Comparison of ENCODE assay signal across 18 cellular contexts in the genomic region with DNA sequence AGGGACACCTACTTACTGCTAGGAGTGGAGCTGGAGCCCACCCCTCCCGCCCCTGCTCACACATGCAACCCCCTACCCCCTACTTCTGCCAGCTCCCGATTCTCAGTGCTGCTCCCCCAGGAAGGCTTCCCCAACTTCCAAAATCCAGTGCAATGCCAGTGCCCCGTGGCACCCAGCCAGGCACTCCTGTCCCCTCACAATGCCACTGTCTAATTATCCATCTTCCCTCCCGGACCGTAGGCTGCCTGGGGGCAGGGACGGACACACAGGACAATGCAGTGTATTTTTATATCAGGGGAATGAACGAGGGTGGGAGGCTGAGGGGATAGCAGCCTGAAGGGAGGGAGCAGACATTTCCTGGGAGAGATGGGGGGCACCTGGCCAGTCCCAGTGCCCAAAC. TPM values are rescaled to one million over a fixed set of nuclear protein-coding genes. Genes with fewer than 3 reads are reported as not detected.
A peak's percentile ranks its signal among the peaks of the same experiment; 100 is the strongest.
DNase-seq lines count a peak whose midpoint lies in the region; ATAC-seq and TF ChIP-seq lines count a peak whose summit lies in the region.
"Had no signal": no experiment of that assay in that cellular context is flagged by ENCODE, and none has a peak within 500 bp of the region (broad histone marks: within the 10 kb centered on the region; RNA-seq: fewer than 3 reads in every experiment).

No MANE protein-coding gene starts in this region.

- WGBS in transverse colon (ENCODE audit: low coverage in 1 of 2), 2 donors: 81 to 100% methylated on average over 1 to 7 of the region's 7 CpGs

- no peak for DNase-seq in activated T-cell treated with anti-CD3 and anti-CD28 coated beads, Interleukin-2, amount 50 U/mL, for 24 hours
- DNase-seq in activated T-cell treated with anti-CD3 and anti-CD28 coated beads, Interleukin-2, amount 50 U/mL, for 4 hours: no peak
- DNase-seq in upper lobe of right lung (peak; percentile 39), transverse colon (no peak), erythroblast (lab: John Stamatoyannopoulos, UW) (no peak)
- DNase-seq: AML-193; Caco-2; Calu3; CD4-positive, alpha-beta T cell; CD8-positive, alpha-beta T cell; DMS79 treated with DMSO at 0.1 percent for 48 hours; GF-D8 had no signal

- no peaks in the 10 kb centered on the region for H3K27me3 ChIP-seq in upper lobe of right lung
- no peaks in the 10 kb centered on the region for H3K27me3 ChIP-seq in transverse colon
- H3K27me3 ChIP-seq: BLaER1 treated with 17β-estradiol and CSF1 and Interleukin-3, amounts not matched to agents 10 nM and 100 nM had no signal

- H3K4me3 ChIP-seq in upper lobe of right lung (no peak overlapping the region), transverse colon (no peak overlapping the region)
- H3K4me3 ChIP-seq: A549; BLaER1 treated with 17β-estradiol and CSF1 and Interleukin-3, amounts not matched to agents 10 nM and 100 nM had no signal

- H3K9me3 Mint-ChIP-seq in activated T-cell treated with anti-CD3 and anti-CD28 coated beads, Interleukin-2, amount 50 U/mL, for 24 hours: no peaks in the 10 kb centered on the region
- H3K9me3 Mint-ChIP-seq in activated T-cell treated with anti-CD3 and anti-CD28 coated beads, Interleukin-2, amount 50 U/mL, for 4 hours: no peaks in the 10 kb centered on the region
- H3K9me3 Mint-ChIP-seq: CD4-positive, alpha-beta T cell; CD8-positive, alpha-beta T cell had no signal

- H3K27ac ChIP-seq in upper lobe of right lung (no peak overlapping the region), transverse colon (no peak overlapping the region)
- H3K27ac ChIP-seq: 22Rv1; A549; BLaER1 treated with 17β-estradiol and CSF1 and Interleukin-3, amounts not matched to agents 10 nM and 100 nM; C4-2B had no signal

- TF ChIP-seq EP300 in transverse colon (IDR thresholded peaks at IDR 0.05; ENCODE audit: low read depth): no peak

- intact Hi-C loops in upper lobe of right lung (cut with DNase I) (no loop called here), transverse colon (cut with DNase I; ENCODE audit: low total_unique reads) (loop anchor here (5.0 kb wide), 1 partner anchor 99 kb away; no protein-coding TSS in a partner anchor)

- no peak for ATAC-seq in activated T-cell treated with anti-CD3 and anti-CD28 coated beads, Interleukin-2, amount 50 U/mL, for 4 hours
- ATAC-seq in upper lobe of right lung: no peak
- ATAC-seq: A549; CD8-positive, alpha-beta T cell had no signal

- H3K4me3 Mint-ChIP-seq in activated T-cell treated with anti-CD3 and anti-CD28 coated beads, Interleukin-2, amount 50 U/mL, for 24 hours: no peak overlapping the region
- H3K4me3 Mint-ChIP-seq in activated T-cell treated with anti-CD3 and anti-CD28 coated beads, Interleukin-2, amount 50 U/mL, for 4 hours: no peak overlapping the region
- H3K4me3 Mint-ChIP-seq: B cell; CD4-positive, alpha-beta T cell; CD8-positive, alpha-beta T cell had no signal

- in situ Hi-C loops in transverse colon (cut with MboI; ENCODE audit: low pct_ligation_motif_present in 1 of 4, low pct_unique_long_range_greater_than_20kb in 1 of 4, low sequenced_read_pairs in 3 of 4): loop anchor here in 3 of 4 donors (5.0 to 10.0 kb wide), 2 partner anchors 96 to 99 kb away; no protein-coding TSS in a partner anchor

- H3K36me3 Mint-ChIP-seq in activated T-cell treated with anti-CD3 and anti-CD28 coated beads, Interleukin-2, amount 50 U/mL, for 24 hours (ENCODE audit: low read depth): peaks cover 5% of the 10 kb centered on the region
- no peaks in the 10 kb centered on the region for H3K36me3 Mint-ChIP-seq in activated T-cell treated with anti-CD3 and anti-CD28 coated beads, Interleukin-2, amount 50 U/mL, for 4 hours (ENCODE audit: insufficient read depth)

- H3K27me3 Mint-ChIP-seq in activated T-cell treated with anti-CD3 and anti-CD28 coated beads, Interleukin-2, amount 50 U/mL, for 24 hours: no peaks in the 10 kb centered on the region
- no peaks in the 10 kb centered on the region for H3K27me3 Mint-ChIP-seq in activated T-cell treated with anti-CD3 and anti-CD28 coated beads, Interleukin-2, amount 50 U/mL, for 4 hours (ENCODE audit: low read depth)
- H3K27me3 Mint-ChIP-seq: B cell; CD4-positive, alpha-beta T cell had no signal

- peak overlapping the region; percentile 60 for H3K27ac Mint-ChIP-seq in activated T-cell treated with anti-CD3 and anti-CD28 coated beads, Interleukin-2, amount 50 U/mL, for 24 hours
- H3K27ac Mint-ChIP-seq: B cell; CD4-positive, alpha-beta T cell; CD8-positive, alpha-beta T cell had no signal

- H3K36me3 ChIP-seq in upper lobe of right lung (no peaks in the 10 kb centered on the region), transverse colon (no peaks in the 10 kb centered on the region)

- H3K4me1 ChIP-seq in upper lobe of right lung (peaks cover 13% of the 10 kb centered on the region), transverse colon (no peaks in the 10 kb centered on the region)
- H3K4me1 ChIP-seq: A549, Caco-2 had no signal

- TF ChIP-seq POLR2A in transverse colon (IDR thresholded peaks at IDR 0.05): no peak
- no peak for TF ChIP-seq POLR2A in erythroblast (IDR thresholded peaks at IDR 0.05; ENCODE audit: low read length)

- no peaks in the 10 kb centered on the region for H3K9me3 ChIP-seq in upper lobe of right lung
- no peaks in the 10 kb centered on the region for H3K9me3 ChIP-seq in transverse colon
- H3K9me3 ChIP-seq: Caco-2 had no signal

- peaks cover 4% of the 10 kb centered on the region for H3K4me1 Mint-ChIP-seq in activated T-cell treated with anti-CD3 and anti-CD28 coated beads, Interleukin-2, amount 50 U/mL, for 24 hours (ENCODE audit: low read depth)
- peaks cover 3% of the 10 kb centered on the region for H3K4me1 Mint-ChIP-seq in activated T-cell treated with anti-CD3 and anti-CD28 coated beads, Interleukin-2, amount 50 U/mL, for 4 hours (ENCODE audit: low read depth)

- TF ChIP-seq CTCF in upper lobe of right lung (IDR thresholded peaks at IDR 0.05): no peak
- TF ChIP-seq CTCF in transverse colon (IDR thresholded peaks at IDR 0.05): no peak

RNA-seq across cellular contexts. Expression of a gene that starts 12.4 kb away (rescaled TPM):
- total RNA-seq in activated T-cell treated with anti-CD3 and anti-CD28 coated beads, Interleukin-2, amount 50 U/mL, for 4 hours: under 1 TPM; 0.50 to 0.54 (median 0.53) TPM
- total RNA-seq in upper lobe of right lung (1.0 TPM), transverse colon (1 to 10 TPM in 2 of 4 donors, not detected in 2; 2.6 to 2.7 TPM)
- total RNA-seq: CD4-positive, alpha-beta T cell; CD8-positive, alpha-beta T cell had no signal

RNA-seq across cellular contexts. Expression of a gene that starts 41.4 kb away (rescaled TPM):
- under 1 TPM in 1 of 3 donors, not detected in 2; 0.35 TPM for total RNA-seq in activated T-cell treated with anti-CD3 and anti-CD28 coated beads, Interleukin-2, amount 50 U/mL, for 4 hours
- total RNA-seq in upper lobe of right lung: not detected
- total RNA-seq in transverse colon: not detected
- total RNA-seq: A172; B cell; Caco-2; Calu3; CD4-positive, alpha-beta T cell; CD8-positive, alpha-beta T cell had no signal

RNA-seq across cellular contexts. Expression of a gene that starts 42.5 kb away (rescaled TPM):
- total RNA-seq in activated T-cell treated with anti-CD3 and anti-CD28 coated beads, Interleukin-2, amount 50 U/mL, for 4 hours: 100 to 1,000 TPM; 287 to 321 (median 319) TPM
- total RNA-seq in upper lobe of right lung (191 TPM), transverse colon (100 to 1,000 TPM in 1 of 4 donors, 10 to 100 TPM in 3; 70.2 to 319 (median 87.7) TPM)

RNA-seq across cellular contexts. Expression of a gene that starts 42.6 kb away (rescaled TPM):
- 1 to 10 TPM; 8.9 to 9.5 (median 9.0) TPM for total RNA-seq in activated T-cell treated with anti-CD3 and anti-CD28 coated beads, Interleukin-2, amount 50 U/mL, for 4 hours
- total RNA-seq in upper lobe of right lung: 15.2 TPM
- 10 to 100 TPM in 3 of 4 donors, not detected in 1; 12.3 to 21.3 (median 17.9) TPM for total RNA-seq in transverse colon
